Comparison of ENCODE assay signal across 34 cellular contexts in the genomic region with DNA sequence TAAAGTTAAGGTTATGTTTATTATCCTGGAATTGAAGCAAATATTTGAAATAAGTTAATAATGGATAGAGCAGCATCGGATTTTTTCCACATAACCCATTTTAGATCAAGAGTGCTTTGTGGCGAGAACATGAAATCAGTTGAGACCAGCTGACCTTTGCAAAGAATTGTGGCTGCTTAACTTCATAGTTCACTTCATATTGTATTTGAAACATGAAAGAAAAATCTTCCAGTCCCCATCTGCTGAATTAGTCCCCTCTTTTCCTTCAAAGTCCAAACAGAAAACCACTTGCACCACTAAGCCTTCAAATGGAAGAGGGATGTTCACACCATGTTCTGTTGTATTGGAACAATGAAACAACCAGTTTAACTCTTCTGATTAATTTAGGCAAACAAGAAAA.
"Had no signal": no experiment of that assay in that cellular context is flagged by ENCODE, and none has a peak within 500 bp of the region (broad histone marks: within the 10 kb centered on the region; RNA-seq: fewer than 3 reads in every experiment).

No MANE protein-coding gene starts in this region.

- H3K27me3 ChIP-seq: ascending aorta, brain microvascular endothelial cell, breast epithelium had no signal

- H3K9me3 ChIP-seq: ascending aorta, breast epithelium had no signal

- H3K4me1 Mint-ChIP-seq: activated CD4-positive, alpha-beta T cell treated with anti-CD3 and anti-CD28 coated beads, Interleukin-2, amount 10 ng/mL, durations not matched to agents 24 days and 14 days; activated naive CD4-positive, alpha-beta T cell treated with anti-CD3 and anti-CD28 coated beads, Interleukin-2, amount 10 ng/mL, durations not matched to agents 7 days and 5 days; activated naive CD4-positive, alpha-beta T cell treated with anti-CD3 and anti-CD28 coated beads, Interleukin-2, amount 50 U/mL, for 24 hours; activated naive CD8-positive, alpha-beta T cell treated with anti-CD3 and anti-CD28 coated beads, Interleukin-2, amount 10 ng/mL, durations not matched to agents 7 days and 5 days; activated naive CD8-positive, alpha-beta T cell treated with anti-CD3 and anti-CD28 coated beads, Interleukin-2, amount 50 U/mL, for 24 hours; activated T-helper 17 cell treated with anti-CD3 and anti-CD28 coated beads, Interleukin-2, amount 50 U/mL, for 72 hours had no signal

- ATAC-seq: activated CD8-positive, alpha-beta T cell treated with anti-CD3 and anti-CD28 coated beads for 36 hours; activated naive CD8-positive, alpha-beta T cell treated with anti-CD3 and anti-CD28 coated beads, Interleukin-2, amount 50 U/mL, for 24 hours; activated T-cell treated with anti-CD3 and anti-CD28 coated beads, Interleukin-2, amount 50 U/mL, for 4 hours; activated T-cell treated with anti-CD3 and anti-CD28 coated beads, Interleukin-2, amount 50 U/mL, for 72 hours; activated T-helper 17 cell treated with anti-CD3 and anti-CD28 coated beads, Interleukin-2, amount 50 U/mL, for 72 hours had no signal

- H3K9me3 Mint-ChIP-seq: activated B cell treated with CpG ODN at 0.5 μM for 24 hours; activated CD4-positive, alpha-beta memory T cell treated with anti-CD3 and anti-CD28 coated beads for 36 hours; activated CD8-positive, alpha-beta T cell treated with anti-CD3 and anti-CD28 coated beads for 36 hours; activated naive CD8-positive, alpha-beta T cell treated with anti-CD3 and anti-CD28 coated beads, Interleukin-2, amount 10 ng/mL, durations not matched to agents 7 days and 5 days had no signal

- H3K27me3 Mint-ChIP-seq: activated CD4-positive, alpha-beta memory T cell treated with anti-CD3 and anti-CD28 coated beads for 36 hours; activated CD4-positive, alpha-beta T cell treated with anti-CD3 and anti-CD28 coated beads, Interleukin-2, amount 10 ng/mL, durations not matched to agents 24 days and 14 days; activated CD8-positive, alpha-beta T cell treated with anti-CD3 and anti-CD28 coated beads for 36 hours; activated naive CD4-positive, alpha-beta T cell treated with anti-CD3 and anti-CD28 coated beads, Interleukin-2, amount 10 ng/mL, durations not matched to agents 7 days and 5 days; activated naive CD4-positive, alpha-beta T cell treated with anti-CD3 and anti-CD28 coated beads, Interleukin-2, amount 50 U/mL, for 24 hours; activated naive CD8-positive, alpha-beta T cell; activated naive CD8-positive, alpha-beta T cell treated with anti-CD3 and anti-CD28 coated beads, Interleukin-2, amount 10 ng/mL, durations not matched to agents 7 days and 5 days; activated naive CD8-positive, alpha-beta T cell treated with anti-CD3 and anti-CD28 coated beads, Interleukin-2, amount 50 U/mL, for 24 hours; activated T-helper 17 cell treated with anti-CD3 and anti-CD28 coated beads, Interleukin-2, amount 50 U/mL, for 72 hours had no signal

- H3K4me3 ChIP-seq: ascending aorta, breast epithelium had no signal

- H3K27ac ChIP-seq: ascending aorta, brain microvascular endothelial cell, breast epithelium, VCaP had no signal

- H3K36me3 Mint-ChIP-seq: activated CD4-positive, alpha-beta memory T cell treated with anti-CD3 and anti-CD28 coated beads for 36 hours; activated naive CD4-positive, alpha-beta T cell treated with anti-CD3 and anti-CD28 coated beads, Interleukin-2, amount 10 ng/mL, durations not matched to agents 7 days and 5 days; activated naive CD4-positive, alpha-beta T cell treated with anti-CD3 and anti-CD28 coated beads, Interleukin-2, amount 50 U/mL, for 24 hours; activated naive CD8-positive, alpha-beta T cell; activated naive CD8-positive, alpha-beta T cell treated with anti-CD3 and anti-CD28 coated beads, Interleukin-2, amount 10 ng/mL, durations not matched to agents 7 days and 5 days had no signal

- H3K4me3 Mint-ChIP-seq: activated B cell treated with CpG ODN at 0.5 μM for 24 hours; activated CD4-positive, alpha-beta memory T cell treated with anti-CD3 and anti-CD28 coated beads for 36 hours; activated CD4-positive, alpha-beta T cell treated with anti-CD3 and anti-CD28 coated beads, Interleukin-2, amount 10 ng/mL, durations not matched to agents 24 days and 14 days; activated CD8-positive, alpha-beta T cell treated with anti-CD3 and anti-CD28 coated beads for 36 hours; activated naive CD4-positive, alpha-beta T cell treated with anti-CD3 and anti-CD28 coated beads, Interleukin-2, amount 10 ng/mL, durations not matched to agents 7 days and 5 days; activated naive CD4-positive, alpha-beta T cell treated with anti-CD3 and anti-CD28 coated beads, Interleukin-2, amount 50 U/mL, for 24 hours; activated naive CD8-positive, alpha-beta T cell; activated naive CD8-positive, alpha-beta T cell treated with anti-CD3 and anti-CD28 coated beads, Interleukin-2, amount 10 ng/mL, durations not matched to agents 7 days and 5 days; activated naive CD8-positive, alpha-beta T cell treated with anti-CD3 and anti-CD28 coated beads, Interleukin-2, amount 50 U/mL, for 24 hours; activated T-cell treated with anti-CD3 and anti-CD28 coated beads, Interleukin-2, amount 50 U/mL, for 4 hours; activated T-cell treated with anti-CD3 and anti-CD28 coated beads, Interleukin-2, amount 50 U/mL, for 72 hours; activated T-helper 1 cell treated with anti-CD3 and anti-CD28 coated beads, Interleukin-12 subunit alpha, Interleukin-12 subunit beta, Interleukin-2, Interleukin-4 antibody, amounts not matched to agents 30 ng/mL and 10 ng/mL and 1 ng/mL, durations not matched to agents 14 hours and 24 hours and 36 hours; activated T-helper 17 cell treated with anti-CD3 and anti-CD28 coated beads, Interleukin-2, amount 50 U/mL, for 72 hours; T-helper 1 cell treated with Interleukin-12 subunit alpha and Interleukin-12 subunit beta and Interleukin-4 antibody, amounts not matched to agents 30 μg/mL and 1 μg/mL, for 36 hours; T-helper 2 cell treated with Interferon-gamma antibody and Interleukin-4, amounts not matched to agents 5 μg/mL and 100 μg/mL, for 36 hours had no signal

- H3K4me1 ChIP-seq: ascending aorta, breast epithelium had no signal

- DNase-seq: activated B cell treated with CpG ODN at 0.5 μM for 24 hours; activated CD4-positive, alpha-beta memory T cell treated with anti-CD3 and anti-CD28 coated beads for 36 hours; activated CD4-positive, alpha-beta T cell treated with anti-CD3 and anti-CD28 coated beads for 4 hours; activated CD4-positive, alpha-beta T cell treated with anti-CD3 and anti-CD28 coated beads, Interleukin-2, amount 10 ng/mL, durations not matched to agents 24 days and 14 days; activated CD4-positive, alpha-beta T cell treated with anti-CD3 and anti-CD28 coated beads, Interleukin-2, amount 50 U/mL, for 1 hour; activated CD4-positive, alpha-beta T cell treated with anti-CD3 and anti-CD28 coated beads, Interleukin-2, amount 50 U/mL, for 4 hours; activated CD4-positive, CD25-positive, alpha-beta regulatory T cell treated with anti-CD3 and anti-CD28 coated beads, Interleukin-2, amount 50 U/mL, for 72 hours; activated CD8-positive, alpha-beta memory T cell treated with anti-CD3 and anti-CD28 coated beads, Interleukin-2, amount 50 U/mL, for 4 hours; activated CD8-positive, alpha-beta T cell treated with anti-CD3 and anti-CD28 coated beads for 36 hours; activated gamma-delta T cell; activated naive CD4-positive, alpha-beta T cell treated with anti-CD3 and anti-CD28 coated beads, Interleukin-2, amount 10 ng/mL, durations not matched to agents 7 days and 5 days; activated naive CD4-positive, alpha-beta T cell treated with Interleukin-2 at 50 U/mL for 16 hours; activated naive CD8-positive, alpha-beta T cell treated with anti-CD3 and anti-CD28 coated beads, Interleukin-2, amount 10 ng/mL, durations not matched to agents 7 days and 5 days; activated naive CD8-positive, alpha-beta T cell treated with anti-CD3 and anti-CD28 coated beads, Interleukin-2, amount 50 U/mL, for 24 hours; activated T-cell treated with anti-CD3 and anti-CD28 coated beads for 4 hours; activated T-cell treated with anti-CD3 and anti-CD28 coated beads, Interleukin-2, amount 50 U/mL, for 1 hour; activated T-cell treated with anti-CD3 and anti-CD28 coated beads, Interleukin-2, amount 50 U/mL, for 4 hours; activated T-cell treated with anti-CD3 and anti-CD28 coated beads, Interleukin-2, amount 50 U/mL, for 72 hours; amygdala; anterior cingulate cortex; brain microvascular endothelial cell; central memory CD4-positive, alpha-beta T cell; T-helper 1 cell; T-helper 2 cell; T-helper 9 cell had no signal

- H3K36me3 ChIP-seq: ascending aorta, brain microvascular endothelial cell, breast epithelium had no signal

- H3K27ac Mint-ChIP-seq: activated B cell treated with CpG ODN at 0.5 μM for 24 hours; activated CD4-positive, alpha-beta memory T cell treated with anti-CD3 and anti-CD28 coated beads for 36 hours; activated CD4-positive, alpha-beta T cell treated with anti-CD3 and anti-CD28 coated beads, Interleukin-2, amount 10 ng/mL, durations not matched to agents 24 days and 14 days; activated CD8-positive, alpha-beta T cell treated with anti-CD3 and anti-CD28 coated beads for 36 hours; activated naive CD4-positive, alpha-beta T cell treated with anti-CD3 and anti-CD28 coated beads, Interleukin-2, amount 10 ng/mL, durations not matched to agents 7 days and 5 days; activated naive CD4-positive, alpha-beta T cell treated with anti-CD3 and anti-CD28 coated beads, Interleukin-2, amount 50 U/mL, for 24 hours; activated naive CD8-positive, alpha-beta T cell; activated naive CD8-positive, alpha-beta T cell treated with anti-CD3 and anti-CD28 coated beads, Interleukin-2, amount 10 ng/mL, durations not matched to agents 7 days and 5 days; activated naive CD8-positive, alpha-beta T cell treated with anti-CD3 and anti-CD28 coated beads, Interleukin-2, amount 50 U/mL, for 24 hours; activated T-cell treated with anti-CD3 and anti-CD28 coated beads, Interleukin-2, amount 50 U/mL, for 72 hours; activated T-helper 1 cell treated with anti-CD3 and anti-CD28 coated beads, Interleukin-12 subunit alpha, Interleukin-12 subunit beta, Interleukin-2, Interleukin-4 antibody, amounts not matched to agents 30 ng/mL and 10 ng/mL and 1 ng/mL, durations not matched to agents 14 hours and 24 hours and 36 hours; activated T-helper 17 cell treated with anti-CD3 and anti-CD28 coated beads, Interleukin-2, amount 50 U/mL, for 72 hours; T-helper 1 cell treated with Interleukin-12 subunit alpha and Interleukin-12 subunit beta and Interleukin-4 antibody, amounts not matched to agents 30 μg/mL and 1 μg/mL, for 36 hours; T-helper 2 cell treated with Interferon-gamma antibody and Interleukin-4, amounts not matched to agents 5 μg/mL and 100 μg/mL, for 36 hours had no signal
